Comparison of ENCODE assay signal across 10 cellular contexts in the genomic region with DNA sequence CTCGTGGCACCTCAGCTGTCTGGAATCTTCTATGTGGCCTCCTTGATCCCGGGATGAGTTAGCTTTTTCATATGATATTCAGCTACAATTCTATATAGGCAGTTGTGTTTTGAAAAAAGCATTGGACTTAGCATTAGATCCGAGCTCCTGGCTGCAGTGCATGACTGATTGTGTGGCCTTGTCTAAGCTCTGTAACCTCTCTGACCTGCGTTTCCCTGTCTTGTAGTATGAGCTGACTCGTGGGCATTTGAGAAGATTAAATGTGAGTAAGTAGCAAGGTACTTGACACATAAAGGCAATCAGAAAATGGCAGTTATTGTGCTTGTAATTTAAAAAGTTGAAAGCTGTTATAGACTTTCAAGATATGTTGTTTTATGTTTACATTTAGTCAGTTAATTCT.
DNase-seq lines count a peak whose midpoint lies in the region; ATAC-seq, FAIRE-seq and TF ChIP-seq lines count a peak whose summit lies in the region.
"Had no signal": no experiment of that assay in that cellular context is flagged by ENCODE, and none has a peak within 500 bp of the region (broad histone marks: within the 10 kb centered on the region; RNA-seq: fewer than 3 reads in every experiment).

No MANE protein-coding gene starts in this region.

- ATAC-seq in left lung (peak; percentile 59), GM18498 (IDR thresholded peaks at IDR 0.05; ENCODE audit: unreplicated experiment) (no peak), GM21360 (IDR thresholded peaks at IDR 0.05; ENCODE audit: unreplicated experiment) (no peak), mucosa of descending colon (no peak)
- ATAC-seq: T-cell had no signal

- peaks cover 11 to 63% of the 10 kb centered on the region in 2 donors for H3K4me1 ChIP-seq in left lung
- peaks cover 56% of the 10 kb centered on the region for H3K4me1 ChIP-seq in suprapubic skin
- H3K4me1 ChIP-seq in mucosa of descending colon (ENCODE audit: low read depth), result no peaks in the 10 kb centered on the region

- no peak for TF ChIP-seq POLR2A in suprapubic skin (IDR thresholded peaks at IDR 0.05)

- H3K36me3 ChIP-seq in bronchial epithelial cell (ENCODE audit: control insufficient read depth, insufficient read depth, low read length), result no peaks in the 10 kb centered on the region
- H3K36me3 ChIP-seq in left lung, result no peaks in the 10 kb centered on the region
- H3K36me3 ChIP-seq in suprapubic skin, result no peaks in the 10 kb centered on the region
- H3K36me3 ChIP-seq in mucosa of descending colon (ENCODE audit: low read depth), result no peaks in the 10 kb centered on the region

- FAIRE-seq in bronchial epithelial cell (lab: Jason Lieb, UNC), result no peak

- no peak for TF ChIP-seq EP300 in suprapubic skin (IDR thresholded peaks at IDR 0.05)

- H3K27ac ChIP-seq in left lung (peak overlapping the region; percentile 60 to 70), suprapubic skin (peak overlapping the region; percentile 77)
- H3K27ac ChIP-seq: parathyroid adenoma had no signal

- H3K27me3 ChIP-seq in bronchial epithelial cell (ENCODE audit: control insufficient read depth, insufficient read depth, low read length) (no peaks in the 10 kb centered on the region), left lung (no peaks in the 10 kb centered on the region), suprapubic skin (no peaks in the 10 kb centered on the region)

- no peak for TF ChIP-seq CTCF in bronchial epithelial cell (IDR thresholded peaks at IDR 0.05; ENCODE audit: insufficient read depth, low read length, severe bottlenecking)
- no peak for TF ChIP-seq CTCF in left lung (IDR thresholded peaks at IDR 0.05)
- no peak for TF ChIP-seq CTCF in suprapubic skin (IDR thresholded peaks at IDR 0.05)
- no peak for TF ChIP-seq CTCF in mucosa of descending colon (IDR thresholded peaks at IDR 0.05)

- DNase-seq in M059J (ENCODE audit: low read depth) (peak; percentile 72), bronchial epithelial cell (ENCODE audit: low read depth) (peak; percentile 35), left lung (no peak), suprapubic skin (ENCODE audit: low spot score in 2 of 2) (no peak), NCI-H2171 treated with DMSO at 0.1 percent for 48 hours (lab: John Stamatoyannopoulos, UW) (no peak), mucosa of descending colon (no peak)
- DNase-seq: T-cell had no signal

- H3K9me3 ChIP-seq in left lung, result no peaks in the 10 kb centered on the region
- no peaks in the 10 kb centered on the region for H3K9me3 ChIP-seq in suprapubic skin
- no peaks in the 10 kb centered on the region for H3K9me3 ChIP-seq in mucosa of descending colon

- intact Hi-C loops in left lung (cut with DNase I) (no loop called here), mucosa of descending colon (cut with DNase I, micrococcal nuclease) (no loop called here)

- 78% methylated on average over 5 of the region's 5 CpGs for WGBS in suprapubic skin

- H3K4me3 ChIP-seq in bronchial epithelial cell (ENCODE audit: low read depth, low read length) (no peak overlapping the region), left lung (no peak overlapping the region), suprapubic skin (no peak overlapping the region), mucosa of descending colon (no peak overlapping the region)

Comparison
In these comparisons a context has a peak if more than half of its experiments do, and no peak if none do; other contexts are left out.
1. DNase-seq: peak in M059J (single experiment) and bronchial epithelial cell (single experiment); none in left lung (0 of 2), suprapubic skin (0 of 2), NCI-H2171 treated with DMSO at 0.1 percent for 48 hours (single experiment) and mucosa of descending colon (0 of 3).